Comparison of ENCODE assay signal across 20 cellular contexts in genomic region chr20:41230136-41230535, GRCh38.
"Had no signal": no experiment of that assay in that cellular context is flagged by ENCODE, and none has a peak within 500 bp of the region (broad histone marks: within the 10 kb centered on the region; RNA-seq: fewer than 3 reads in every experiment).

No MANE protein-coding gene starts in this region.

- ATAC-seq: activated CD8-positive, alpha-beta memory T cell treated with anti-CD3 and anti-CD28 coated beads, Interleukin-2, amount 10 ng/mL, durations not matched to agents 7 days and 5 days; left lobe of liver; mucosa of descending colon; natural killer cell; psoas muscle; stimulated activated naive B cell treated with anti-CD40 and anti-IgM and Interleukin-4, amounts not matched to agents 10 μg/mL and 1 μg/mL and 100 μg/mL, for 72 hours; T-cell had no signal

- H3K36me3 ChIP-seq: ovary, sigmoid colon, spleen, thyroid gland had no signal

- DNase-seq: activated B cell treated with CpG ODN at 0.5 μM for 24 hours; activated CD4-positive, alpha-beta memory T cell treated with anti-CD3 and anti-CD28 coated beads, Interleukin-2, amount 10 ng/mL, durations not matched to agents 7 days and 5 days; activated CD4-positive, alpha-beta T cell treated with anti-CD3 and anti-CD28 coated beads for 4 hours; activated CD8-positive, alpha-beta memory T cell treated with anti-CD3 and anti-CD28 coated beads, Interleukin-2, amount 10 ng/mL, durations not matched to agents 7 days and 5 days; activated naive CD4-positive, alpha-beta T cell; activated naive CD8-positive, alpha-beta T cell treated with anti-CD3 and anti-CD28 coated beads for 36 hours; islet precursor cell; mammary epithelial cell; mucosa of descending colon; natural killer cell; ovary; psoas muscle; sigmoid colon; SK-N-SH; spleen; stimulated activated naive B cell treated with anti-CD40 and anti-IgM and Interleukin-4, amounts not matched to agents 10 μg/mL and 1 μg/mL and 100 μg/mL, for 72 hours; T-cell; thyroid gland had no signal

- H3K9me3 ChIP-seq: mucosa of descending colon, ovary, psoas muscle, sigmoid colon, SK-N-SH, spleen, thyroid gland had no signal

- H3K27me3 ChIP-seq: hepatocyte, ovary, sigmoid colon, spleen, thyroid gland had no signal

- H3K4me3 ChIP-seq: hepatocyte, mucosa of descending colon, ovary, psoas muscle, sigmoid colon, spleen, thyroid gland had no signal

- H3K27ac ChIP-seq: hepatocyte, ovary, psoas muscle, sigmoid colon, spleen, thyroid gland had no signal
